Comparison of ENCODE assay signal across 19 cellular contexts in the genomic region with DNA sequence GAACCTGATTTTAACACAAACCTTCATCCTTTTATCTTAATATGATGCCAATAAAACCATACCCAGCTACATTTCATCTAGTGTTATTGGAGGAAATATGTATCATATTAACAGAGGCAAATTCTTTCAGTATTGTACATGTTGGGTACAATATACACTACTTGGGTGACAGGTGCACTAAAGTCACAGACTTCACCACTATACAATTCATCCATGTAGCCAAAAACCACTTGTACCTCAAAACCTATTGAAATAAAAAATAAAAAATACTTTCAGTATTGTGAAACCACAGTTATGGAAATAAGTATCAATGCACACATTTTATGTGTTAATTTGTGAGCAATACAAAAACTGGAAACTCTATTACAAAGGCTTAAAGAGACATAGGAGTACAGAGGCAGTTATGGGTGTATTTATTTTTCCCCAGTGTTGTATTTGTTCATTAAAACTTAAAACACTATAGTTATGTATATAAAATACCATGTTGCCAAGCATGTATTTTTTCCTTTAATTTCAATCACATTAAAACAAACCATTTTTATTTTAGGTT. TPM values are rescaled to one million over a fixed set of nuclear protein-coding genes. Genes with fewer than 3 reads are reported as not detected.
DNase-seq lines count a peak whose midpoint lies in the region; ATAC-seq lines count a peak whose summit lies in the region.
"Had no signal": no experiment of that assay in that cellular context is flagged by ENCODE, and none has a peak within 500 bp of the region (broad histone marks: within the 10 kb centered on the region; RNA-seq: fewer than 3 reads in every experiment).

No MANE protein-coding gene starts in this region.

- DNase-seq in activated CD4-positive, alpha-beta T cell treated with anti-CD3 and anti-CD28 coated beads for 36 hours = no peak
- no peak for DNase-seq in activated CD4-positive, alpha-beta T cell treated with anti-CD3 and anti-CD28 coated beads for 1 hour
- DNase-seq in stimulated activated naive CD8-positive, alpha-beta T cell treated with anti-CD3 and anti-CD28 coated beads, Interleukin-15, amount 100 ng/mL, for 72 hours = no peak
- DNase-seq in stimulated activated naive CD8-positive, alpha-beta T cell treated with anti-CD3 and anti-CD28 coated beads, Interleukin-15, Interleukin-2, amounts not matched to agents 100 U/mL and 50 U/mL, for 24 hours = no peak
- DNase-seq in GF-D8 (lab: John Stamatoyannopoulos, UW) (no peak), NCI-H1436 (lab: John Stamatoyannopoulos, UW) (no peak), NCI-H1417 (lab: John Stamatoyannopoulos, UW) (no peak)
- DNase-seq: CD8-positive, alpha-beta T cell; COR-L47; DMS153; DMS79 treated with DMSO at 0.1 percent for 48 hours; EL; IMR-90; KBM-7 had no signal

- no peaks in the 10 kb centered on the region for H3K9me3 Mint-ChIP-seq in activated CD4-positive, alpha-beta T cell treated with anti-CD3 and anti-CD28 coated beads for 36 hours (ENCODE audit: low read depth)
- H3K9me3 Mint-ChIP-seq in stimulated activated naive CD8-positive, alpha-beta T cell treated with anti-CD3 and anti-CD28 coated beads, Interleukin-15, amount 100 ng/mL, for 72 hours = no peaks in the 10 kb centered on the region
- H3K9me3 Mint-ChIP-seq: CD14-positive monocyte; CD8-positive, alpha-beta T cell had no signal

- intact Hi-C loops in activated CD4-positive, alpha-beta T cell treated with anti-CD3 and anti-CD28 coated beads for 36 hours (cut with DNase I, micrococcal nuclease) = no loop called here

- H3K36me3 Mint-ChIP-seq in activated CD4-positive, alpha-beta T cell treated with anti-CD3 and anti-CD28 coated beads for 36 hours (ENCODE audit: low read depth) = peaks cover 7% of the 10 kb centered on the region

- peak; percentile 55 for ATAC-seq in activated CD4-positive, alpha-beta T cell treated with anti-CD3 and anti-CD28 coated beads for 36 hours
- peak; percentile 75 for ATAC-seq in stimulated activated naive CD8-positive, alpha-beta T cell treated with anti-CD3 and anti-CD28 coated beads, Interleukin-15, amount 100 ng/mL, for 72 hours
- no peak for ATAC-seq in stimulated activated naive CD8-positive, alpha-beta T cell treated with anti-CD3 and anti-CD28 coated beads, Interleukin-15, Interleukin-2, amounts not matched to agents 100 U/mL and 50 U/mL, for 24 hours
- peak; percentile 67 for ATAC-seq in HG03354 (IDR thresholded peaks at IDR 0.05; ENCODE audit: poor library complexity, severe bottlenecking, unreplicated experiment)
- ATAC-seq: CD8-positive, alpha-beta T cell; HCT116 had no signal

- no peak overlapping the region for H3K4me3 Mint-ChIP-seq in activated CD4-positive, alpha-beta T cell treated with anti-CD3 and anti-CD28 coated beads for 36 hours
- H3K4me3 Mint-ChIP-seq in stimulated activated naive CD8-positive, alpha-beta T cell treated with anti-CD3 and anti-CD28 coated beads, Interleukin-15, amount 100 ng/mL, for 72 hours = no peak overlapping the region
- H3K4me3 Mint-ChIP-seq: CD14-positive monocyte; CD8-positive, alpha-beta T cell had no signal

- no peak overlapping the region for H3K27ac Mint-ChIP-seq in activated CD4-positive, alpha-beta T cell treated with anti-CD3 and anti-CD28 coated beads for 36 hours
- no peak overlapping the region for H3K27ac Mint-ChIP-seq in stimulated activated naive CD8-positive, alpha-beta T cell treated with anti-CD3 and anti-CD28 coated beads, Interleukin-15, amount 100 ng/mL, for 72 hours
- H3K27ac Mint-ChIP-seq: CD14-positive monocyte; CD8-positive, alpha-beta T cell had no signal

- CTCF ChIA-PET in activated CD4-positive, alpha-beta T cell treated with anti-CD3 and anti-CD28 coated beads for 36 hours (lab: Charles Lee) = interaction anchor here (1.1 to 1.5 kb wide), 2 partner anchors 17 to 845 kb away, joined by 3 to 4 read pairs; no protein-coding TSS in a partner anchor

- no peaks in the 10 kb centered on the region for H3K27me3 Mint-ChIP-seq in activated CD4-positive, alpha-beta T cell treated with anti-CD3 and anti-CD28 coated beads for 36 hours
- H3K27me3 Mint-ChIP-seq in stimulated activated naive CD8-positive, alpha-beta T cell treated with anti-CD3 and anti-CD28 coated beads, Interleukin-15, amount 100 ng/mL, for 72 hours = no peaks in the 10 kb centered on the region

- POLR2A ChIA-PET in activated CD4-positive, alpha-beta T cell treated with anti-CD3 and anti-CD28 coated beads for 36 hours (lab: Charles Lee) = no interaction called here

- H3K4me1 Mint-ChIP-seq in activated CD4-positive, alpha-beta T cell treated with anti-CD3 and anti-CD28 coated beads for 36 hours = peaks cover 3% of the 10 kb centered on the region
- H3K4me1 Mint-ChIP-seq in stimulated activated naive CD8-positive, alpha-beta T cell treated with anti-CD3 and anti-CD28 coated beads, Interleukin-15, amount 100 ng/mL, for 72 hours = no peaks in the 10 kb centered on the region

RNA-seq across cellular contexts. Expression of a gene that starts 25.1 kb away (rescaled TPM):
- total RNA-seq in activated CD4-positive, alpha-beta T cell treated with anti-CD3 and anti-CD28 coated beads for 36 hours = under 1 TPM in 1 of 2 experiments, not detected in 1; 0.05 TPM
- total RNA-seq: A673; CD8-positive, alpha-beta T cell; HT-29; IMR-90 had no signal
